1 cellular context compared by ENCODE assay signal in the genomic region with DNA sequence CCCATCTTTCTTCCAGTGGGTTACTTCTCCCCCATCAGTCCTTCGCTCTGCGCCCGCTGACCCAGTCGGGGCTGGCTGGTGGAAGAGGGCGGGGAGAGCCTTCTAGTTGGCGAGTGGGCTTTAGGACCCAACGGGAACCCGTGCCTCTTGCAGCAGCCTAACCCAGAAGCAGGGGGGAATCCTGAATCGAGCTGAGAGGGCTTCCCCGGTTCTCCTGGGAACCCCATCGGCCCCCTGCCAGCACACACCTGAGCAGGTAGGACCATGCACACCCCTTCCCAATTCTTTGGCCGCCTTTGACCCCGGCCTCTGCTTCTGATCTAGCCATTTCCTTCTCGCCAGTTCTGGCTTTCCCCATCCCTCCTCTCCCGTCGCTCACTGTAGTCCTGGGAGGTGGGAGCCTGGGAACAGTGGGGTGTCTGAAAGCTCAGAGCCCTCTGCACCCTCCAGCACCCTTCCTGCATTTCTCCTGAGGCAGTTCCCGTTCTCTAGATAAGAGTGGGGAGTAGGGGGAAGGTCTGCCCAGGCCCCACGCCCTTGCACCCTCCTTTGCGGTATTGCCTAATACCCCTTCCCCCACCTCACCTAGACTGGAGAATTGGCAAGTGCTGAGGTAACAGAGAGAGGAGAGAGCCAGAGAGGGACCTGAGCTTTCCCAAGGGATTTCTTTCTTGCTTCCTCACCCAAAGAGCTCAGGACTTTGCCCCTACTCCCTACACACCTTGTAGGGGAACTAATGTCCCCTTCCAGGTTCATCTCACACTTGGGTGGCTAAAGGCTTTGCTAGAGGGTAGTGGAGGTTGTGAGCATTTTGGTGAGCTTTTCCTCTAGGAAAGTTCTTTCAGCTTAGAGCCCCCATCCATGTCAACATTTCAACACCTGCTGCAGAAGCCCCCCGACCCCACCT.
TF ChIP-seq lines count a peak whose summit lies in the region.

Gene RARA (plus strand): TSS at position 150 of the 907 bp plus-strand sequence. CDS start 22,039 bp downstream, outside the sequence.

TF ChIP-seq in A549, 52 proteins besides CTCF, POLR2A, EP300 and RAD21 (continued from another document):
- no peak for TF ChIP-seq HOXB5 (CRISPR knock-in tag; IDR thresholded peaks at IDR 0.05)
- no peak for TF ChIP-seq JUN (IDR thresholded peaks at IDR 0.05)
- 0 out of 2 replicates have a peak, but pooled peaks have one; percentile 5 for TF ChIP-seq TP53 (CRISPR knock-in tag; IDR thresholded peaks at IDR 0.05)
- no peak for TF ChIP-seq CBX8 (IDR thresholded peaks at IDR 0.05)
- TF ChIP-seq CBX2 (IDR thresholded peaks at IDR 0.05; ENCODE audit: borderline replicate concordance, low read depth), result no peak
- TF ChIP-seq FOSB (CRISPR knock-in tag; IDR thresholded peaks at IDR 0.05), result no peak
- TF ChIP-seq, protein P1, sequence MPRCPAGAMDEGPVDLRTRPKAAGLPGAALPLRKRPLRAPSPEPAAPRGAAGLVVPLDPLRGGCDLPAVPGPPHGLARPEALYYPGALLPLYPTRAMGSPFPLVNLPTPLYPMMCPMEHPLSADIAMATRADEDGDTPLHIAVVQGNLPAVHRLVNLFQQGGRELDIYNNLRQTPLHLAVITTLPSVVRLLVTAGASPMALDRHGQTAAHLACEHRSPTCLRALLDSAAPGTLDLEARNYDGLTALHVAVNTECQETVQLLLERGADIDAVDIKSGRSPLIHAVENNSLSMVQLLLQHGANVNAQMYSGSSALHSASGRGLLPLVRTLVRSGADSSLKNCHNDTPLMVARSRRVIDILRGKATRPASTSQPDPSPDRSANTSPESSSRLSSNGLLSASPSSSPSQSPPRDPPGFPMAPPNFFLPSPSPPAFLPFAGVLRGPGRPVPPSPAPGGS (IDR thresholded peaks at IDR 0.05), result 0 out of 3 replicates have a peak, but pooled peaks have one; percentile 30
- no peak for TF ChIP-seq ZNF302 (CRISPR knock-in tag; IDR thresholded peaks at IDR 0.05)
- TF ChIP-seq POLR2AphosphoS2 (conservative IDR thresholded peaks at IDR 0.05; ENCODE audit: low read length), result no peak
- no peak for TF ChIP-seq E2F6 (IDR thresholded peaks at IDR 0.05; ENCODE audit: borderline replicate concordance, low read depth)
- TF ChIP-seq HOXA7 (CRISPR knock-in tag; IDR thresholded peaks at IDR 0.05), result no peak
- TF ChIP-seq HEYL (CRISPR knock-in tag; IDR thresholded peaks at IDR 0.05), result no peak
- TF ChIP-seq, protein P2, sequence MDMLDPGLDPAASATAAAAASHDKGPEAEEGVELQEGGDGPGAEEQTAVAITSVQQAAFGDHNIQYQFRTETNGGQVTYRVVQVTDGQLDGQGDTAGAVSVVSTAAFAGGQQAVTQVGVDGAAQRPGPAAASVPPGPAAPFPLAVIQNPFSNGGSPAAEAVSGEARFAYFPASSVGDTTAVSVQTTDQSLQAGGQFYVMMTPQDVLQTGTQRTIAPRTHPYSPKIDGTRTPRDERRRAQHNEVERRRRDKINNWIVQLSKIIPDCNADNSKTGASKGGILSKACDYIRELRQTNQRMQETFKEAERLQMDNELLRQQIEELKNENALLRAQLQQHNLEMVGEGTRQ (IDR thresholded peaks at IDR 0.05), result no peak
- no peak for TF ChIP-seq BHLHE40 (IDR thresholded peaks at IDR 0.05; ENCODE audit: low read depth, low read length)
- TF ChIP-seq MAX (IDR thresholded peaks at IDR 0.05), result peak; percentile 34; the same call in 1 of the 2 replicates
- TF ChIP-seq, protein P3, sequence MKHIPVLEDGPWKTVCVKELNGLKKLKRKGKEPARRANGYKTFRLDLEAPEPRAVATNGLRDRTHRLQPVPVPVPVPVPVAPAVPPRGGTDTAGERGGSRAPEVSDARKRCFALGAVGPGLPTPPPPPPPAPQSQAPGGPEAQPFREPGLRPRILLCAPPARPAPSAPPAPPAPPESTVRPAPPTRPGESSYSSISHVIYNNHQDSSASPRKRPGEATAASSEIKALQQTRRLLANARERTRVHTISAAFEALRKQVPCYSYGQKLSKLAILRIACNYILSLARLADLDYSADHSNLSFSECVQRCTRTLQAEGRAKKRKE (CRISPR knock-in tag; IDR thresholded peaks at IDR 0.05; ENCODE audit: low read depth), result no peak
- no peak for TF ChIP-seq RCOR1 (IDR thresholded peaks at IDR 0.05; ENCODE audit: low read depth, low read length)
- TF ChIP-seq KDM5A (IDR thresholded peaks at IDR 0.05), result peak; percentile 47; the same call in 1 of the 2 replicates
- TF ChIP-seq REST (IDR thresholded peaks at IDR 0.05), result no peak
- no peak for TF ChIP-seq ZC3H11A (IDR thresholded peaks at IDR 0.05)
- TF ChIP-seq ZFP36 (IDR thresholded peaks at IDR 0.05; ENCODE audit: borderline replicate concordance, partially characterized antibody), result no peak
- TF ChIP-seq MAZ (IDR thresholded peaks at IDR 0.05; ENCODE audit: borderline replicate concordance, low read depth, low read length), result no peak
- no peak for TF ChIP-seq RFX5 (IDR thresholded peaks at IDR 0.05)
- no peak for TF ChIP-seq RNF2 (IDR thresholded peaks at IDR 0.05; ENCODE audit: borderline replicate concordance, low read depth)
- no peak for TF ChIP-seq KDM1A (IDR thresholded peaks at IDR 0.05; ENCODE audit: low read depth)
- TF ChIP-seq NFE2L2 (conservative IDR thresholded peaks at IDR 0.05; ENCODE audit: low read length), result no peak
- no peak for TF ChIP-seq EHF (CRISPR knock-in tag; IDR thresholded peaks at IDR 0.05)
- no peak for TF ChIP-seq NR3C1 (IDR thresholded peaks at IDR 0.05)
- no peak for TF ChIP-seq NPAS2 (CRISPR knock-in tag; IDR thresholded peaks at IDR 0.05; ENCODE audit: borderline replicate concordance)
- no peak for TF ChIP-seq HDAC2 (IDR thresholded peaks at IDR 0.05)
- 0 out of 2 replicates have a peak, but pooled peaks have one; percentile 7 for TF ChIP-seq GATA3 (IDR thresholded peaks at IDR 0.05; ENCODE audit: borderline replicate concordance)
- TF ChIP-seq FOSL2 (IDR thresholded peaks at IDR 0.05), result no peak
- no peak for TF ChIP-seq FOSL2 (CRISPR knock-in tag; IDR thresholded peaks at IDR 0.05)
- TF ChIP-seq HOXB13 (CRISPR knock-in tag; IDR thresholded peaks at IDR 0.05; ENCODE audit: low read depth), result no peak
- TF ChIP-seq EHMT2 (IDR thresholded peaks at IDR 0.05; ENCODE audit: low read depth), result no peak
- TF ChIP-seq HES2 (IDR thresholded peaks at IDR 0.05), result no peak
- no peak for TF ChIP-seq CHD4 (IDR thresholded peaks at IDR 0.05; ENCODE audit: borderline replicate concordance)
- TF ChIP-seq PBX3 (IDR thresholded peaks at IDR 0.05), result no peak
- TF ChIP-seq PHF8 (IDR thresholded peaks at IDR 0.05; ENCODE audit: borderline replicate concordance, low read depth), result no peak
- TF ChIP-seq FOXS1 (CRISPR knock-in tag; IDR thresholded peaks at IDR 0.05), result no peak
